9 cellular contexts compared by ENCODE assay signal in the genomic region with DNA sequence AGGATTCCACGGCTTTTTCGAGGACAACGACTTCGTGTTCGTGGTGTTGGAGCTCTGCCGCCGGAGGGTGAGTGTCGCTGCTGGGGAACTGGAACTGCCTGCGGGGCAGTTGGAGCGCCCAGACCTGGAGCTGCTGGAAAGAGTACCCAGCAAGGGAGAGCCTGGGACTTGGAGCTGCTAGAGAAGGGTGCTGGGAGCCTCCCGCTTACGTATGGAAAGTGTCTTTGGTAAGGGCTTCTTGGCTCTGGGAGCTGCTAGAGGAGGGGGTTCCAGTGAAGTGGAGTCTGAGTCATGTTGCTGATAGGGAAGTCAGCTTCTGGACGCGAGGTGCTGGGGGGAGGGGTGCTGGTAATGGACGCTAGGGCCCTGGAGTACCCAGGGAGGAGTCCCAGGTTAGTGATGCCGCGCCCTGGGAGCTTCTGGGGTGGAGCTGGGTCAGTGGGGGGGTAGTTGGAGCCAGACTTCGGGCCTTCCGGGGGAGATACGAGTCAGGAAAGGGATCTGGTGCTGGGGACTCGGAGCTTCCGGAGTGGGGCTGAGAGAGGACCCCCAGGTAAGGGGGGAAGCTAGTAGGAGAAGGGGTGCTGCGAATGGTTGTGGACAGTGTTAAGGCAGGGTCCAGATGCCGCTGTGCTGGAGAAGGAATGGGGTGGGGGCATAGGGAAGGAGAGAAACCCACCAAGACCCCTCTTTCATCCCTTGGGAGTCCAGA. TPM values are rescaled to one million over a fixed set of nuclear protein-coding genes. Genes with fewer than 3 reads are reported as not detected.
DNase-seq lines count a peak whose midpoint lies in the region; ATAC-seq, FAIRE-seq and TF ChIP-seq lines count a peak whose summit lies in the region.
"Had no signal": no experiment of that assay in that cellular context is flagged by ENCODE, and none has a peak within 500 bp of the region (broad histone marks: within the 10 kb centered on the region; RNA-seq: fewer than 3 reads in every experiment).

No MANE protein-coding gene starts in this region.

- peaks cover 42% of the 10 kb centered on the region for H3K4me1 ChIP-seq in BLaER1
- H3K4me1 ChIP-seq in astrocyte (ENCODE audit: insufficient read depth, low read length): peaks cover 23% of the 10 kb centered on the region

- peak overlapping the region; percentile 45 for H2AFZ ChIP-seq in astrocyte (ENCODE audit: low read depth, low read length)

- H3K27me3 Mint-ChIP-seq in astrocyte (ENCODE audit: low read depth, unreplicated experiment): no peaks in the 10 kb centered on the region
- H3K27me3 Mint-ChIP-seq in type B pancreatic cell: no peaks in the 10 kb centered on the region

- peaks cover 5% of the 10 kb centered on the region for H3K36me3 Mint-ChIP-seq in astrocyte (ENCODE audit: low read depth, unreplicated experiment)
- H3K36me3 Mint-ChIP-seq in type B pancreatic cell: peaks cover 12% of the 10 kb centered on the region

- H3K9me3 Mint-ChIP-seq in astrocyte (ENCODE audit: unreplicated experiment) (no peaks in the 10 kb centered on the region), type B pancreatic cell (no peaks in the 10 kb centered on the region)

- H3K9me3 ChIP-seq in BLaER1: no peaks in the 10 kb centered on the region
- H3K9me3 ChIP-seq in astrocyte (ENCODE audit: insufficient read depth, low read depth, low read length): no peaks in the 10 kb centered on the region

- FAIRE-seq in astrocyte (lab: Jason Lieb, UNC): no peak

- H3K4me3 ChIP-seq in BLaER1 (peak overlapping the region; percentile 78), astrocyte (ENCODE audit: insufficient read depth, low read depth, low read length) (peak overlapping the region; percentile 90)

- H3K4me3 Mint-ChIP-seq in astrocyte (ENCODE audit: unreplicated experiment) (peak overlapping the region; percentile 86), type B pancreatic cell (peak overlapping the region; percentile 94)

- no peak for TF ChIP-seq CTCF in astrocyte (IDR thresholded peaks at IDR 0.05; ENCODE audit: insufficient read depth, low read depth, low read length)
- no peak for TF ChIP-seq CTCF in type B pancreatic cell (conservative IDR thresholded peaks at IDR 0.05)

- H3K4me2 ChIP-seq in BLaER1 (peak overlapping the region; percentile 95), astrocyte (ENCODE audit: low read length) (peak overlapping the region; percentile 97)

- H3K27me3 ChIP-seq in BLaER1 (no peaks in the 10 kb centered on the region), astrocyte (ENCODE audit: insufficient read depth, low read length) (no peaks in the 10 kb centered on the region)

- H3K4me1 Mint-ChIP-seq in astrocyte (ENCODE audit: low read depth, unreplicated experiment) (peaks cover 9% of the 10 kb centered on the region), type B pancreatic cell (ENCODE audit: unreplicated experiment) (peaks cover 23% of the 10 kb centered on the region)

- H3K9ac ChIP-seq in BLaER1: peak overlapping the region; percentile 89
- H3K9ac ChIP-seq in astrocyte (ENCODE audit: low read length): peak overlapping the region; percentile 87

- H3K27ac Mint-ChIP-seq in astrocyte (ENCODE audit: unreplicated experiment) (no peak overlapping the region), type B pancreatic cell (peak overlapping the region; percentile 67)

- peak; percentile 10 for ATAC-seq in GM18907 (IDR thresholded peaks at IDR 0.05; ENCODE audit: unreplicated experiment)

- H3K36me3 ChIP-seq in BLaER1 (peaks cover 58% of the 10 kb centered on the region), astrocyte (ENCODE audit: insufficient read depth, low read length) (peaks cover 15% of the 10 kb centered on the region)

- DNase-seq in NCI-H69 (lab: John Stamatoyannopoulos, UW): peak; percentile 73
- DNase-seq in astrocyte (ENCODE audit: low read depth): peak; percentile 53
- peak; percentile 63 for DNase-seq in left kidney (ENCODE audit: low read depth, low spot score)
- DNase-seq in type B pancreatic cell (ENCODE audit: extremely low spot score, unreplicated experiment): no peak
- DNase-seq in activated gamma-delta T cell (lab: John Stamatoyannopoulos, UW): no peak
- DNase-seq in amniotic stem cell (lab: John Stamatoyannopoulos, UW): no peak

- H3K27ac ChIP-seq in BLaER1: peak overlapping the region; percentile 85
- H3K27ac ChIP-seq in astrocyte (ENCODE audit: low read depth, low read length): peak overlapping the region; percentile 61

- H3K79me2 ChIP-seq in astrocyte (ENCODE audit: insufficient read depth, low read length): peaks cover 55% of the 10 kb centered on the region

- H4K20me1 ChIP-seq in BLaER1 (peaks cover 50% of the 10 kb centered on the region), astrocyte (ENCODE audit: insufficient read depth, low read length) (peaks cover 51% of the 10 kb centered on the region)

RNA-seq across cellular contexts. Expression of gene PLK1, which starts 0.7 kb away (rescaled TPM):
- 6.8 and 10.5 TPM in 2 replicates for total RNA-seq in astrocyte
- total RNA-seq in type B pancreatic cell (ENCODE audit: low replicate concordance): 21.6 and 67.2 TPM in 2 replicates

RNA-seq across cellular contexts. Expression of gene ERN2, which starts 33.6 kb away (rescaled TPM):
- not detected in 2 replicates for total RNA-seq in astrocyte
- total RNA-seq in type B pancreatic cell (ENCODE audit: low replicate concordance): 0.64 and 3.1 TPM in 2 replicates
- total RNA-seq: T-helper 1 cell treated with Interleukin-12 subunit alpha and Interleukin-12 subunit beta and Interleukin-4 antibody, amounts not matched to agents 30 ng/mL and 1 ng/mL, for 36 hours had no signal

RNA-seq across cellular contexts. Expression of gene DCTN5, which starts 38.2 kb away (rescaled TPM):
- 110 and 117 TPM in 2 replicates for total RNA-seq in astrocyte
- 77.8 and 78.3 TPM in 2 replicates for total RNA-seq in type B pancreatic cell (ENCODE audit: low replicate concordance)

RNA-seq across cellular contexts. Expression of gene PALB2, which starts 38.3 kb away (rescaled TPM):
- total RNA-seq in astrocyte: 12.2 and 12.8 TPM in 2 replicates
- 14.0 and 19.3 TPM in 2 replicates for total RNA-seq in type B pancreatic cell (ENCODE audit: low replicate concordance)

Comparison
In these comparisons a context has a peak if more than half of its experiments do, and no peak if none do; other contexts are left out.
1. DNase-seq: peak in NCI-H69 (single experiment), astrocyte (single experiment) and left kidney (single experiment); none in type B pancreatic cell (single experiment), activated gamma-delta T cell (single experiment) and amniotic stem cell (single experiment).